1 cellular context compared by ENCODE assay signal in the genomic region with DNA sequence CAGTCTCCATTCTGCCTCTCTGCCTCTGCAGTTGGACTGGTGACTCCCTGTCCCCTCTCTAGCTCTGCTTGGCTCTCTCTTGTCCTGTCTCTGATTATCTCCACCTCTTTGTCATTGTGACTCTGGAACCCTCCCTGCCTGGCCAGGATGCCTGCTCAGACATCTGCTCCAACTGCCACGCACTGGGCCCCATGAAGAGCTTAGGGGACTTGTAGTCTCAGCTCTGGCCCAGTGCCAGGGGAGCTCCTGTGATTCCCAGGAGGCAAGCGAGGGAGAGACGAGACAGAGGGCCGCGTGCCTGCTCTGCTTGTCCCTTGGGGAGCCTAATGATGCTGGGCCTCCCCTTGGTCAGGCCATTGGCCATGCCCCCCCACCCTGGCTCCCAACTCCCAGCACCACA.
TF ChIP-seq lines count a peak whose summit lies in the region.

No MANE protein-coding gene starts in this region.

TF ChIP-seq in H1, 55 proteins besides CTCF, POLR2A, EP300 and RAD21:
- TF ChIP-seq CTBP2 (IDR thresholded peaks at IDR 0.05; ENCODE audit: borderline replicate concordance, insufficient read depth, insufficient read length, low read length) (no peak), CHD2 (IDR thresholded peaks at IDR 0.05; ENCODE audit: low read length) (no peak), RNF2 (IDR thresholded peaks at IDR 0.05; ENCODE audit: borderline replicate concordance, low read depth, low read length, missing control alignments, poor library complexity, severe bottlenecking) (no peak), ASH2L (IDR thresholded peaks at IDR 0.05; ENCODE audit: low read length) (no peak), SIRT6 (IDR thresholded peaks at IDR 0.05; ENCODE audit: low read length) (no peak), JUN (IDR thresholded peaks at IDR 0.05; ENCODE audit: low read depth, low read length) (no peak), CREB1 (IDR thresholded peaks at IDR 0.05) (no peak), KDM4A (IDR thresholded peaks at IDR 0.05; ENCODE audit: low read depth, low read length, severe bottlenecking) (no peak), POU5F1 (IDR thresholded peaks at IDR 0.05; ENCODE audit: low read depth, low read length) (no peak), PHF8 (conservative IDR thresholded peaks at IDR 0.05; ENCODE audit: low read depth, low read length) (no peak), SIN3A (conservative IDR thresholded peaks at IDR 0.05 in 1 of 2, IDR thresholded peaks at IDR 0.05 in 1 of 2; ENCODE audit: low read depth in 1 of 2, low read length in 2 of 2) (no peak), RXRA (IDR thresholded peaks at IDR 0.05; ENCODE audit: insufficient read depth, low read depth, low read length) (no peak), SAP30 (IDR thresholded peaks at IDR 0.05; ENCODE audit: insufficient read depth, insufficient replicate concordance, low read length) (no peak), MAFK (IDR thresholded peaks at IDR 0.05; ENCODE audit: low read depth, low read length) (no peak), GABPA (IDR thresholded peaks at IDR 0.05; ENCODE audit: borderline replicate concordance, insufficient read depth, low read length) (no peak), KDM5A (IDR thresholded peaks at IDR 0.05; ENCODE audit: low read length) (no peak), HDAC6 (IDR thresholded peaks at IDR 0.05; ENCODE audit: low read depth, low read length) (no peak)
TF ChIP-seq in H1: peak in this region for 0.
